6 cellular contexts compared by ENCODE assay signal in genomic region chr11:111878385-111878765, GRCh38. TPM values are rescaled to one million over a fixed set of nuclear protein-coding genes. Genes with fewer than 3 reads are reported as not detected.
A peak's percentile ranks its signal among the peaks of the same experiment; 100 is the strongest.
DNase-seq lines count a peak whose midpoint lies in the region; ATAC-seq and TF ChIP-seq lines count a peak whose summit lies in the region.

No MANE protein-coding gene starts in this region.

- peaks cover 9% of the 10 kb centered on the region for H3K4me1 ChIP-seq in body of pancreas

- H3K36me3 Mint-ChIP-seq in nephron (ENCODE audit: low read depth): no peaks in the 10 kb centered on the region

- WGBS in body of pancreas, 2 donors: 0 to 1% methylated on average over 10 of the region's 10 CpGs

- peak overlapping the region; percentile 63 for H3K4me3 ChIP-seq in GM12875 (ENCODE audit: low read depth, low read length)
- peak overlapping the region; percentile 47 to 49 for H3K4me3 ChIP-seq in body of pancreas

- H3K9me3 Mint-ChIP-seq in nephron: no peaks in the 10 kb centered on the region

- intact Hi-C loops in body of pancreas (cut with DNase I): no loop called here

- no peak for TF ChIP-seq CTCF in GM12875 (IDR thresholded peaks at IDR 0.05; ENCODE audit: borderline replicate concordance, insufficient read depth, low read depth, low read length)
- TF ChIP-seq CTCF in body of pancreas (IDR thresholded peaks at IDR 0.05): no peak
- no peak for TF ChIP-seq CTCF in nephron (IDR thresholded peaks at IDR 0.05; ENCODE audit: unreplicated experiment in 3 of 3)

- H3K27me3 ChIP-seq in body of pancreas: no peaks in the 10 kb centered on the region

- peak overlapping the region; percentile 97 to 98 (median 98) for H3K27ac Mint-ChIP-seq in nephron

- peak; percentile 2 for ATAC-seq in HG03159 (IDR thresholded peaks at IDR 0.05; ENCODE audit: unreplicated experiment)
- peak; percentile 3 for ATAC-seq in body of pancreas

- H3K36me3 ChIP-seq in body of pancreas (replicated peaks in 1 of 2; ENCODE audit: insufficient read depth in 1 of 2, low read depth in 2 of 2): no peaks in the 10 kb centered on the region

- DNase-seq in body of pancreas: no peak
- no peak for DNase-seq in NCI-H1436 (lab: John Stamatoyannopoulos, UW)
- DNase-seq in NK-92 treated with Interleukin-12 subunit alpha and Interleukin-12 subunit beta, amount 100 ng/mL, for 24 hours (lab: John Stamatoyannopoulos, UW): no peak

- peak overlapping the region; percentile 90 to 97 (median 97) for H3K27ac ChIP-seq in body of pancreas

- H3K4me1 Mint-ChIP-seq in nephron: peaks cover 16% of the 10 kb centered on the region

- H3K9me3 ChIP-seq in body of pancreas: no peaks in the 10 kb centered on the region

- no peak for TF ChIP-seq POLR2A in body of pancreas (IDR thresholded peaks at IDR 0.05)

- H3K27me3 Mint-ChIP-seq in nephron (ENCODE audit: low read depth): no peaks in the 10 kb centered on the region

- H3K4me3 Mint-ChIP-seq in nephron: peak overlapping the region; percentile 90 to 95 (median 90)

RNA-seq across cellular contexts. Expression of gene FDXACB1, which starts 0.6 kb away (rescaled TPM):
- 1 to 10 TPM in 1 of 2 donors, not detected in 1; 2.1 TPM for total RNA-seq in body of pancreas

RNA-seq across cellular contexts. Expression of gene CFAP68, which starts 1.0 kb away (rescaled TPM):
- 10 to 100 TPM in 1 of 2 donors, 1 to 10 TPM in 1; 7.8 to 31.6 TPM for total RNA-seq in body of pancreas

RNA-seq across cellular contexts. Expression of gene ALG9, which starts 7.0 kb away (rescaled TPM):
- 10 to 100 TPM; 25.9 to 60.3 TPM for total RNA-seq in body of pancreas

RNA-seq across cellular contexts. Expression of gene CRYAB, which starts 33.2 kb away (rescaled TPM):
- total RNA-seq in body of pancreas: 10 to 100 TPM; 10.4 to 61.0 TPM

RNA-seq across cellular contexts. Expression of gene HSPB2, which starts 34.2 kb away (rescaled TPM):
- not detected for total RNA-seq in body of pancreas
